In genomic region chr11:14270690-14271542, GRCh38 we compare ENCODE assay signal across 9 cellular contexts.
DNase-seq lines count a peak whose midpoint lies in the region; ATAC-seq lines count a peak whose summit lies in the region.
"Had no signal": no experiment of that assay in that cellular context is flagged by ENCODE, and none has a peak within 500 bp of the region (broad histone marks: within the 10 kb centered on the region; RNA-seq: fewer than 3 reads in every experiment).

No MANE protein-coding gene starts in this region.

- peak; percentile 56 for ATAC-seq in HG03108 (IDR thresholded peaks at IDR 0.05; ENCODE audit: unreplicated experiment)

- DNase-seq in stimulated activated CD4-positive, alpha-beta T cell treated with anti-CD3 and anti-CD28 coated beads, Interleukin-15, amount 100 ng/mL, for 24 hours, result peak; percentile 31
- DNase-seq in stimulated activated CD4-positive, alpha-beta T cell treated with anti-CD3 and anti-CD28 coated beads, Interleukin-12 subunit alpha, Interleukin-12 subunit beta, amount 100 ng/mL, for 4 hours, result no peak
- peak; percentile 10 to 37 for DNase-seq in activated CD4-positive, alpha-beta T cell treated with anti-CD3 and anti-CD28 coated beads, Interleukin-2, amount 50 U/mL, for 48 hours
- no peak for DNase-seq in NCI-H524 treated with DMSO at 0.1 percent for 48 hours (lab: John Stamatoyannopoulos, UW)
- no peak for DNase-seq in NCI-H2107 treated with DMSO at 0.1 percent for 48 hours (lab: John Stamatoyannopoulos, UW; ENCODE audit: unreplicated experiment)
- no peak for DNase-seq in mucosa of gallbladder (ENCODE audit: low spot score)
- DNase-seq in NCI-H1105 treated with DMSO at 0.1 percent for 48 hours (lab: John Stamatoyannopoulos, UW), result no peak
- DNase-seq: PC-3 had no signal

Comparison
In these comparisons a context has a peak if more than half of its experiments do, and no peak if none do; other contexts are left out.
1. DNase-seq: peak in stimulated activated CD4-positive, alpha-beta T cell treated with anti-CD3 and anti-CD28 coated beads, Interleukin-15, amount 100 ng/mL, for 24 hours (single experiment) and activated CD4-positive, alpha-beta T cell treated with anti-CD3 and anti-CD28 coated beads, Interleukin-2, amount 50 U/mL, for 48 hours (2 of 2); none in stimulated activated CD4-positive, alpha-beta T cell treated with anti-CD3 and anti-CD28 coated beads, Interleukin-12 subunit alpha, Interleukin-12 subunit beta, amount 100 ng/mL, for 4 hours (single experiment), NCI-H524 treated with DMSO at 0.1 percent for 48 hours (single experiment), NCI-H2107 treated with DMSO at 0.1 percent for 48 hours (single experiment), mucosa of gallbladder (single experiment) and NCI-H1105 treated with DMSO at 0.1 percent for 48 hours (single experiment).